Comparison of ENCODE assay signal across 1 cellular context in genomic region chr11:65523323-65523968, GRCh38.
TF ChIP-seq lines count a peak whose summit lies in the region.
"Not testable (repeated sequence)": the region's sequence is repeated elsewhere in the genome, so short reads cannot be mapped to it uniquely, and the experiment has no call there.

No MANE protein-coding gene starts in this region.

TF ChIP-seq in K562, 482 proteins besides CTCF, POLR2A, EP300 and RAD21:
- TF ChIP-seq ZNF740 (CRISPR knock-in tag; IDR thresholded peaks at IDR 0.05), result peak; percentile 64; the same call in 1 of the 2 replicates
- not testable (repeated sequence) for TF ChIP-seq ZNF740 (tag; IDR thresholded peaks at IDR 0.05); ATF1 (CRISPR knock-in tag; IDR thresholded peaks at IDR 0.05); NR2C1 (IDR thresholded peaks at IDR 0.05)
- TF ChIP-seq ATF1 (tag; IDR thresholded peaks at IDR 0.05), result peak; percentile 35; the same call in 1 of the 2 replicates
- 0 out of 2 replicates have a peak, but pooled peaks have one; percentile 2 for TF ChIP-seq ZFX (CRISPR knock-in tag; IDR thresholded peaks at IDR 0.05)
- 0 out of 2 replicates have a peak, but pooled peaks have one; percentile 4 for TF ChIP-seq CREM (IDR thresholded peaks at IDR 0.05; ENCODE audit: low read depth)
- peak; percentile 8; the same call in 1 of the 2 replicates for TF ChIP-seq SOX6 (IDR thresholded peaks at IDR 0.05)
- peak; percentile 26; the same call in 1 of the 2 replicates for TF ChIP-seq NR2C1 (tag; IDR thresholded peaks at IDR 0.05)
- TF ChIP-seq L3MBTL2 (IDR thresholded peaks at IDR 0.05), result 0 out of 2 replicates have a peak, but pooled peaks have one; percentile 16
- 0 out of 2 replicates have a peak, but pooled peaks have one; percentile 0 for TF ChIP-seq ESRRA (IDR thresholded peaks at IDR 0.05; ENCODE audit: borderline replicate concordance, low read depth)
- TF ChIP-seq VEZF1 (CRISPR knock-in tag; IDR thresholded peaks at IDR 0.05), result peak; percentile 35; the same call in 1 of the 2 replicates
- TF ChIP-seq SRF (CRISPR knock-in tag; IDR thresholded peaks at IDR 0.05), result 0 out of 4 replicates have a peak, but pooled peaks of 1 of the 2 experiments have one; percentile 2
- 0 out of 2 replicates have a peak, but pooled peaks have one; percentile 12 for TF ChIP-seq E2F5 (CRISPR knock-in tag; IDR thresholded peaks at IDR 0.05)
- TF ChIP-seq CTBP1 (IDR thresholded peaks at IDR 0.05; ENCODE audit: borderline replicate concordance), result peak; percentile 13; the same call in 1 of the 2 replicates
